8 cellular contexts compared by ENCODE assay signal in genomic region chrX:120250522-120251271, GRCh38. TPM values are rescaled to one million over a fixed set of nuclear protein-coding genes. Genes with fewer than 3 reads are reported as not detected.
DNase-seq lines count a peak whose midpoint lies in the region; ATAC-seq and TF ChIP-seq lines count a peak whose summit lies in the region.

ZBTB33 (plus strand) TSS chrX:120250812; CDS start chrX:120253416, 2,604 bp downstream.

- peak within 1 kb of the TSS; percentile 58 to 82 (median 71) for H3K4me3 ChIP-seq in heart right ventricle
- H3K4me3 ChIP-seq in upper lobe of right lung = peak within 1 kb of the TSS; percentile 63

- intact Hi-C loops in T-helper 1 cell treated with Interleukin-12 subunit alpha and Interleukin-12 subunit beta and Interleukin-4 antibody, amounts not matched to agents 30 ng/mL and 1 ng/mL, for 36 hours (cut with micrococcal nuclease) = loop anchor here (1.0 to 10.0 kb wide), 12 partner anchors 19 to 1013 kb away; partner anchors contain the start of genes MCTS1, NDUFA1, NKAP and PGRMC1
- intact Hi-C loops in heart right ventricle (cut with DNase I) = loop anchor here in 2 of 10 donors (2.0 to 10.0 kb wide), 2 partner anchors 58 to 194 kb away; no protein-coding TSS in a partner anchor
- intact Hi-C loops in posterior vena cava (cut with DNase I) = no loop called here
- intact Hi-C loops in upper lobe of right lung (cut with DNase I) = no loop called here

- peak; percentile 89 for DNase-seq in GM13976 (ENCODE audit: low spot score)
- DNase-seq in NCI-H146 (lab: John Stamatoyannopoulos, UW) = peak; percentile 94
- DNase-seq in amniotic epithelial cell (ENCODE audit: low read depth) = peak; percentile 90
- peak; percentile 90 to 91 for DNase-seq in heart right ventricle
- peak; percentile 97 for DNase-seq in posterior vena cava (ENCODE audit: low spot score)
- DNase-seq in upper lobe of right lung = peak; percentile 94

- peaks cover 0 to 27% (median 0%) of the 10 kb centered on the region in 9 donors for H3K36me3 ChIP-seq in heart right ventricle
- H3K36me3 ChIP-seq in upper lobe of right lung = peaks cover 16% of the 10 kb centered on the region

- WGBS in heart right ventricle, 2 donors = 0% methylated on average over 35 to 75 of the region's 75 CpGs

- H3K27ac ChIP-seq in heart right ventricle = peak within 1 kb of the TSS; percentile 60 to 93 (median 89)
- H3K27ac ChIP-seq in upper lobe of right lung = peak within 1 kb of the TSS; percentile 91

- ATAC-seq in HG02870 (IDR thresholded peaks at IDR 0.05; ENCODE audit: unreplicated experiment) = peak; percentile 92
- peak; percentile 98 to 100 (median 99) for ATAC-seq in heart right ventricle
- ATAC-seq in upper lobe of right lung = peak; percentile 100

- in situ Hi-C loops in GM13976 (cut with MboI; ENCODE audit: low sequenced_read_pairs, unreplicated experiment) = no loop called here

- peak; percentile 61 for TF ChIP-seq CTCF in GM13976 (IDR thresholded peaks at IDR 0.05; ENCODE audit: borderline replicate concordance, control extremely low read depth, extremely low read depth, insufficient read depth, missing control alignments)
- peak; percentile 30 to 80 (median 65) for TF ChIP-seq CTCF in heart right ventricle (IDR thresholded peaks at IDR 0.05)
- peak; percentile 66 for TF ChIP-seq CTCF in upper lobe of right lung (IDR thresholded peaks at IDR 0.05)

- H3K4me1 ChIP-seq in heart right ventricle = peaks cover 0 to 14% (median 0%) of the 10 kb centered on the region in 9 donors
- peaks cover 7% of the 10 kb centered on the region for H3K4me1 ChIP-seq in upper lobe of right lung

- H3K27me3 ChIP-seq in heart right ventricle = peaks cover 0 to 10% (median 0%) of the 10 kb centered on the region in 7 donors
- H3K27me3 ChIP-seq in upper lobe of right lung = no peaks in the 10 kb centered on the region

- H3K9me3 ChIP-seq in heart right ventricle = no peaks in the 10 kb centered on the region
- no peaks in the 10 kb centered on the region for H3K9me3 ChIP-seq in upper lobe of right lung

RNA-seq across cellular contexts. Expression of gene ZBTB33, which starts in this region (rescaled TPM):
- total RNA-seq in T-helper 1 cell treated with Interleukin-12 subunit alpha and Interleukin-12 subunit beta and Interleukin-4 antibody, amounts not matched to agents 30 ng/mL and 1 ng/mL, for 36 hours = 13.6 and 14.4 TPM in 2 replicates
- total RNA-seq in heart right ventricle = 1 to 10 TPM; 5.2 to 8.5 (median 6.6) TPM
- polyA plus RNA-seq in heart right ventricle = 1 to 10 TPM; 1.8 to 2.5 TPM
- 1 to 10 TPM; 7.4 to 7.8 TPM for total RNA-seq in posterior vena cava
- total RNA-seq in upper lobe of right lung = 15.3 TPM

Comparison
In these comparisons a context has a peak if more than half of its experiments do, and no peak if none do; other contexts are left out.
1. Peak in every context shown above with its lines: DNase-seq, ATAC-seq, H3K4me3 ChIP-seq and H3K27ac ChIP-seq.